8 cellular contexts compared by ENCODE assay signal in genomic region chr5:131640043-131640856, GRCh38. TPM values are rescaled to one million over a fixed set of nuclear protein-coding genes. Genes with fewer than 3 reads are reported as not detected.
A peak's percentile ranks its signal among the peaks of the same experiment; 100 is the strongest.
DNase-seq lines count a peak whose midpoint lies in the region; ATAC-seq and TF ChIP-seq lines count a peak whose summit lies in the region.

No MANE protein-coding gene starts in this region.

- no peaks in the 10 kb centered on the region for H3K27me3 ChIP-seq in cardiac muscle cell
- no peaks in the 10 kb centered on the region for H3K27me3 ChIP-seq in foreskin keratinocyte

- peak overlapping the region; percentile 88 for H3K27ac Mint-ChIP-seq in activated CD4-positive, alpha-beta T cell treated with anti-CD3 and anti-CD28 coated beads for 36 hours
- no peak overlapping the region for H3K27ac Mint-ChIP-seq in chondrocyte (ENCODE audit: unreplicated experiment)

- no peaks in the 10 kb centered on the region for H3K9me3 ChIP-seq in cardiac muscle cell (ENCODE audit: low read depth)

- CTCF ChIA-PET in activated CD4-positive, alpha-beta T cell treated with anti-CD3 and anti-CD28 coated beads for 36 hours (lab: Charles Lee) = interaction anchor here (0.5 to 2.0 kb wide), 10 partner anchors 14 to 966 kb away, joined by 3 to 17 read pairs (median 4); no protein-coding TSS in a partner anchor

- ATAC-seq in activated CD4-positive, alpha-beta T cell treated with anti-CD3 and anti-CD28 coated beads for 36 hours = peak; percentile 97
- peak; percentile 95 for ATAC-seq in foreskin keratinocyte
- ATAC-seq in left cardiac atrium = no peak

- POLR2A ChIA-PET in activated CD4-positive, alpha-beta T cell treated with anti-CD3 and anti-CD28 coated beads for 36 hours (lab: Charles Lee) = interaction anchor here (0.6 to 2.0 kb wide), 4 partner anchors 10 to 1209 kb away, joined by 3 to 7 read pairs (median 5); partner anchors contain the start of gene ACSL6

- H3K4me3 Mint-ChIP-seq in activated CD4-positive, alpha-beta T cell treated with anti-CD3 and anti-CD28 coated beads for 36 hours = peak overlapping the region; percentile 24
- no peak overlapping the region for H3K4me3 Mint-ChIP-seq in chondrocyte (ENCODE audit: unreplicated experiment)

- peaks cover 28% of the 10 kb centered on the region for H3K4me1 Mint-ChIP-seq in activated CD4-positive, alpha-beta T cell treated with anti-CD3 and anti-CD28 coated beads for 36 hours
- peaks cover 23% of the 10 kb centered on the region for H3K4me1 Mint-ChIP-seq in chondrocyte (ENCODE audit: low read depth)

- H3K4me3 ChIP-seq in cardiac muscle cell = no peak overlapping the region

- intact Hi-C loops in cardiac septum (cut with DNase I) = no loop called here
- intact Hi-C loops in activated CD4-positive, alpha-beta T cell treated with anti-CD3 and anti-CD28 coated beads for 36 hours (cut with DNase I, micrococcal nuclease) = loop anchor here in 1 of 2 experiments (1.0 kb wide), 1 partner anchor 156 kb away; no protein-coding TSS in a partner anchor
- intact Hi-C loops in left cardiac atrium (cut with DNase I) = no loop called here

- DNase-seq in cardiac muscle cell (ENCODE audit: low read depth in 1 of 2, low spot score in 1 of 2) (no peak), cardiac septum (ENCODE audit: low spot score) (no peak), foreskin keratinocyte (peak; percentile 42 to 61), OCI-M2 (lab: John Stamatoyannopoulos, UW; ENCODE audit: unreplicated experiment) (no peak), NCI-H526 (lab: John Stamatoyannopoulos, UW) (no peak), left cardiac atrium (no peak), chondrocyte (ENCODE audit: low spot score) (no peak)
- DNase-seq in activated CD4-positive, alpha-beta T cell treated with anti-CD3 and anti-CD28 coated beads for 36 hours = peak; percentile 85

- no peaks in the 10 kb centered on the region for H3K9me3 Mint-ChIP-seq in activated CD4-positive, alpha-beta T cell treated with anti-CD3 and anti-CD28 coated beads for 36 hours (ENCODE audit: low read depth)
- no peaks in the 10 kb centered on the region for H3K9me3 Mint-ChIP-seq in chondrocyte (ENCODE audit: low read depth)

- H3K27ac ChIP-seq in cardiac muscle cell = peak overlapping the region; percentile 5
- no peak overlapping the region for H3K27ac ChIP-seq in foreskin keratinocyte

- H3K27me3 Mint-ChIP-seq in activated CD4-positive, alpha-beta T cell treated with anti-CD3 and anti-CD28 coated beads for 36 hours = no peaks in the 10 kb centered on the region
- H3K27me3 Mint-ChIP-seq in chondrocyte (ENCODE audit: low read depth) = no peaks in the 10 kb centered on the region

- peaks cover 8% of the 10 kb centered on the region for H3K36me3 ChIP-seq in cardiac muscle cell

- peaks cover 10% of the 10 kb centered on the region for H3K4me1 ChIP-seq in cardiac muscle cell (ENCODE audit: low read depth)
- peaks cover 7% of the 10 kb centered on the region for H3K4me1 ChIP-seq in foreskin keratinocyte

- H3K36me3 Mint-ChIP-seq in activated CD4-positive, alpha-beta T cell treated with anti-CD3 and anti-CD28 coated beads for 36 hours (ENCODE audit: low read depth) = peaks cover 13% of the 10 kb centered on the region
- H3K36me3 Mint-ChIP-seq in chondrocyte (ENCODE audit: low read depth) = peaks cover 8% of the 10 kb centered on the region

- TF ChIP-seq CTCF in cardiac muscle cell (IDR thresholded peaks at IDR 0.05; ENCODE audit: low read depth, low read length) (no peak), foreskin keratinocyte (conservative IDR thresholded peaks at IDR 0.05) (no peak), chondrocyte (IDR thresholded peaks at IDR 0.05) (no peak)

RNA-seq across cellular contexts. Expression of gene RAPGEF6, which starts 5.2 kb away (rescaled TPM):
- total RNA-seq in cardiac muscle cell (16.0 and 22.3 TPM in 2 replicates), cardiac septum (15.6 TPM), foreskin keratinocyte (9.7 and 10.5 TPM in 2 replicates), left cardiac atrium (10 to 100 TPM in 1 of 2 donors, 1 to 10 TPM in 1; 8.4 to 14.6 TPM), chondrocyte (12.1 to 18.9 TPM (median 13.6 TPM) in 3 replicates)
- polyA plus RNA-seq in cardiac muscle cell (8.5 and 10.8 TPM in 2 replicates), foreskin keratinocyte (0.93 and 1.3 TPM in 2 replicates)
- 10 to 100 TPM; 26.5 to 30.5 TPM for total RNA-seq in activated CD4-positive, alpha-beta T cell treated with anti-CD3 and anti-CD28 coated beads for 36 hours

Comparison
In these comparisons a context has a peak if more than half of its experiments do, and no peak if none do; other contexts are left out.
1. DNase-seq: peak in activated CD4-positive, alpha-beta T cell treated with anti-CD3 and anti-CD28 coated beads for 36 hours (single experiment) and foreskin keratinocyte (2 of 2); none in cardiac muscle cell (0 of 2), cardiac septum (single experiment), OCI-M2 (single experiment), NCI-H526 (0 of 2), left cardiac atrium (single experiment) and chondrocyte (single experiment).
2. ATAC-seq: peak in activated CD4-positive, alpha-beta T cell treated with anti-CD3 and anti-CD28 coated beads for 36 hours (single experiment) and foreskin keratinocyte (single experiment); none in left cardiac atrium (0 of 2).